ENCODE assay signal across 28 cellular contexts in genomic region chr19:30722236-30722635, GRCh38.
"Had no signal": no experiment of that assay in that cellular context is flagged by ENCODE, and none has a peak within 500 bp of the region (broad histone marks: within the 10 kb centered on the region; RNA-seq: fewer than 3 reads in every experiment).

No MANE protein-coding gene starts in this region.

- H3K27ac ChIP-seq: KMS-11, SJSA1, VCaP had no signal

- ATAC-seq: activated CD4-positive, alpha-beta T cell treated with anti-CD3 and anti-CD28 coated beads for 36 hours; activated T-helper 17 cell treated with anti-CD3 and anti-CD28 coated beads, Interleukin-2, amount 50 U/mL, for 72 hours; Panc1; Right ventricle myocardium inferior; T-cell had no signal

- H3K4me2 ChIP-seq: KMS-11 had no signal

- H3K36me3 ChIP-seq: SJSA1 had no signal

- H3K27me3 ChIP-seq: SJSA1 had no signal

- H3K9me3 ChIP-seq: SJSA1 had no signal

- DNase-seq: activated CD4-positive, alpha-beta memory T cell treated with anti-CD3 and anti-CD28 coated beads, Interleukin-2, amount 10 ng/mL, durations not matched to agents 7 days and 5 days; activated CD4-positive, alpha-beta T cell treated with anti-CD3 and anti-CD28 coated beads for 36 hours; activated CD4-positive, alpha-beta T cell treated with anti-CD3 and anti-CD28 coated beads, Interleukin-2, amount 50 U/mL, for 1 hour; activated gamma-delta T cell; activated naive CD4-positive, alpha-beta T cell treated with anti-CD3 and anti-CD28 coated beads for 36 hours; activated naive CD8-positive, alpha-beta T cell treated with anti-CD3 and anti-CD28 coated beads for 36 hours; activated T-cell treated with anti-CD3 and anti-CD28 coated beads for 4 hours; activated T-cell treated with anti-CD3 and anti-CD28 coated beads, Interleukin-2, amount 50 U/mL, for 48 hours; cerebellar nuclear complex; NCI-H1092; NCI-H1436; NCI-H1694 treated with DMSO at 0.1 percent for 48 hours; NCI-H2029 treated with DMSO at 0.1 percent for 48 hours; NCI-H345; NCI-H510A; NCI-H526 treated with DMSO at 0.1 percent for 48 hours; NK-92 treated with Interleukin-12 subunit alpha and Interleukin-12 subunit beta, amount 100 ng/mL, for 24 hours; OCI-M1; RPMI8226; T-cell; T-helper 2 cell; T1000 had no signal

- H3K9ac ChIP-seq: KMS-11 had no signal

- H3K4me3 ChIP-seq: SJSA1 had no signal
